ENCODE assay signal across 14 cellular contexts in the genomic region with DNA sequence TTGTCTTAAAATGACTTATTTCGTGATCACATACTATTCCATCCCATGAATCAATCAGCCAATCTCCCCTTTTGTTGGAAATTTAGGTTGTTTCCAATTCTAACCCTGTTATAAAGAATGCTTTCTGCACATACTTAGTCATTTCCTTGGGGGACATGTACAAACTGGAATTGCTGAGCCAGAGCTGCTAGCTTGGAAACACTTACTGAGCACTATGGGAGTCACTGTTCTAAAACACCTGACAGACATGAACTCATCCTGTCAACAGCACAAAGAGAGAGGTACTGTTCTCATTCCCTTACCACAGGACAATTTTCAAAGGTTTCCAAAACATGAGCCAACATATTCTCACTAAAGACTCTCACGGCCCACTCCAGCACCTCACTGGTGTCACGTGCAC. TPM values are rescaled to one million over a fixed set of nuclear protein-coding genes. Genes with fewer than 3 reads are reported as not detected.
DNase-seq lines count a peak whose midpoint lies in the region; ATAC-seq and TF ChIP-seq lines count a peak whose summit lies in the region.
"Had no signal": no experiment of that assay in that cellular context is flagged by ENCODE, and none has a peak within 500 bp of the region (broad histone marks: within the 10 kb centered on the region; RNA-seq: fewer than 3 reads in every experiment).

No MANE protein-coding gene starts in this region.

- H3K27me3 ChIP-seq in heart right ventricle: no peaks in the 10 kb centered on the region
- H3K27me3 ChIP-seq: testis had no signal

- H3K36me3 Mint-ChIP-seq in activated naive CD8-positive, alpha-beta T cell treated with anti-CD3 and anti-CD28 coated beads, Interleukin-2, amount 50 U/mL, for 24 hours (ENCODE audit: low read depth): peaks cover 54% of the 10 kb centered on the region

- H3K27me3 Mint-ChIP-seq in activated naive CD8-positive, alpha-beta T cell treated with anti-CD3 and anti-CD28 coated beads, Interleukin-2, amount 50 U/mL, for 24 hours: no peaks in the 10 kb centered on the region
- H3K27me3 Mint-ChIP-seq: B cell had no signal

- peaks cover 23% of the 10 kb centered on the region for H3K4me1 Mint-ChIP-seq in activated naive CD8-positive, alpha-beta T cell treated with anti-CD3 and anti-CD28 coated beads, Interleukin-2, amount 50 U/mL, for 24 hours

- peaks cover 0 to 23% (median 8%) of the 10 kb centered on the region in 9 donors for H3K36me3 ChIP-seq in heart right ventricle

- H3K4me3 ChIP-seq in heart right ventricle: no peak overlapping the region
- H3K4me3 ChIP-seq: testis had no signal

- intact Hi-C loops in left ventricle myocardium superior (cut with micrococcal nuclease): no loop called here
- intact Hi-C loops in heart right ventricle (cut with DNase I): loop anchor here in 3 of 10 donors (5.0 to 10.0 kb wide), 3 partner anchors 37 to 72 kb away; no protein-coding TSS in a partner anchor

- H3K27ac Mint-ChIP-seq in activated naive CD8-positive, alpha-beta T cell treated with anti-CD3 and anti-CD28 coated beads, Interleukin-2, amount 50 U/mL, for 24 hours: peak overlapping the region; percentile 38
- H3K27ac Mint-ChIP-seq: B cell had no signal

- TF ChIP-seq CTCF in heart right ventricle (IDR thresholded peaks at IDR 0.05): no peak

- ATAC-seq in left ventricle myocardium superior (peak; percentile 25), heart right ventricle (no peak)
- peak; percentile 78 for ATAC-seq in activated naive CD8-positive, alpha-beta T cell treated with anti-CD3 and anti-CD28 coated beads, Interleukin-2, amount 50 U/mL, for 24 hours

- H3K4me1 ChIP-seq in heart right ventricle: peaks cover 5 to 81% (median 47%) of the 10 kb centered on the region in 9 donors

- 79% methylated on average over 3 of the region's 3 CpGs for WGBS in heart right ventricle, 2 donors

- H3K27ac ChIP-seq in heart right ventricle: peak overlapping the region in 1 of 10 donors; percentile 28
- H3K27ac ChIP-seq: testis had no signal

- no peak overlapping the region for H3K4me3 Mint-ChIP-seq in activated naive CD8-positive, alpha-beta T cell treated with anti-CD3 and anti-CD28 coated beads, Interleukin-2, amount 50 U/mL, for 24 hours
- H3K4me3 Mint-ChIP-seq: B cell had no signal

- DNase-seq in left ventricle myocardium superior: no peak
- DNase-seq in heart right ventricle: no peak
- no peak for DNase-seq in activated naive CD8-positive, alpha-beta T cell treated with anti-CD3 and anti-CD28 coated beads, Interleukin-2, amount 50 U/mL, for 24 hours
- peak; percentile 42 for DNase-seq in fibroblast of peridontal ligament (ENCODE audit: extremely low read depth)
- DNase-seq in stromal cell of bone marrow (ENCODE audit: low read depth): peak; percentile 80
- no peak for DNase-seq in COR-L47 (lab: John Stamatoyannopoulos, UW)
- DNase-seq in activated gamma-delta T cell treated with Interleukin-2 at 50 U/mL for 16 hours: no peak
- no peak for DNase-seq in HCEC 1CT
- DNase-seq: DMS 273 treated with DMSO at 0.1 percent for 48 hours; effector CD4-positive, alpha-beta T cell; GOT3; NCI-H1105; testis had no signal

- no peaks in the 10 kb centered on the region for H3K9me3 ChIP-seq in heart right ventricle
- H3K9me3 ChIP-seq: testis had no signal

- H3K9me3 Mint-ChIP-seq in activated naive CD8-positive, alpha-beta T cell treated with anti-CD3 and anti-CD28 coated beads, Interleukin-2, amount 50 U/mL, for 24 hours: no peaks in the 10 kb centered on the region

RNA-seq across cellular contexts. Expression of a gene that starts 32.1 kb away (rescaled TPM):
- total RNA-seq in left ventricle myocardium superior (121 TPM), heart right ventricle (100 to 1,000 TPM in 9 of 10 donors, 10 to 100 TPM in 1; 93.3 to 154 (median 111) TPM)
- 100 to 1,000 TPM; 175 to 305 TPM for polyA plus RNA-seq in heart right ventricle

RNA-seq across cellular contexts. Expression of a gene that starts 40.0 kb away (rescaled TPM):
- total RNA-seq in left ventricle myocardium superior (13.3 TPM), heart right ventricle (10 to 100 TPM; 10.2 to 36.9 (median 13.8) TPM)
- polyA plus RNA-seq in heart right ventricle: 1 to 10 TPM; 1.1 to 7.0 TPM

Comparison
In these comparisons a context has a peak if more than half of its experiments do, and no peak if none do; other contexts are left out.
1. ATAC-seq: peak in left ventricle myocardium superior (single experiment) and activated naive CD8-positive, alpha-beta T cell treated with anti-CD3 and anti-CD28 coated beads, Interleukin-2, amount 50 U/mL, for 24 hours (single experiment); none in heart right ventricle (0 of 8).
2. DNase-seq: peak in fibroblast of peridontal ligament (single experiment) and stromal cell of bone marrow (single experiment); none in left ventricle myocardium superior (single experiment), heart right ventricle (0 of 2), activated naive CD8-positive, alpha-beta T cell treated with anti-CD3 and anti-CD28 coated beads, Interleukin-2, amount 50 U/mL, for 24 hours (single experiment), COR-L47 (single experiment), activated gamma-delta T cell treated with Interleukin-2 at 50 U/mL for 16 hours (single experiment) and HCEC 1CT (single experiment).